In the genomic region with DNA sequence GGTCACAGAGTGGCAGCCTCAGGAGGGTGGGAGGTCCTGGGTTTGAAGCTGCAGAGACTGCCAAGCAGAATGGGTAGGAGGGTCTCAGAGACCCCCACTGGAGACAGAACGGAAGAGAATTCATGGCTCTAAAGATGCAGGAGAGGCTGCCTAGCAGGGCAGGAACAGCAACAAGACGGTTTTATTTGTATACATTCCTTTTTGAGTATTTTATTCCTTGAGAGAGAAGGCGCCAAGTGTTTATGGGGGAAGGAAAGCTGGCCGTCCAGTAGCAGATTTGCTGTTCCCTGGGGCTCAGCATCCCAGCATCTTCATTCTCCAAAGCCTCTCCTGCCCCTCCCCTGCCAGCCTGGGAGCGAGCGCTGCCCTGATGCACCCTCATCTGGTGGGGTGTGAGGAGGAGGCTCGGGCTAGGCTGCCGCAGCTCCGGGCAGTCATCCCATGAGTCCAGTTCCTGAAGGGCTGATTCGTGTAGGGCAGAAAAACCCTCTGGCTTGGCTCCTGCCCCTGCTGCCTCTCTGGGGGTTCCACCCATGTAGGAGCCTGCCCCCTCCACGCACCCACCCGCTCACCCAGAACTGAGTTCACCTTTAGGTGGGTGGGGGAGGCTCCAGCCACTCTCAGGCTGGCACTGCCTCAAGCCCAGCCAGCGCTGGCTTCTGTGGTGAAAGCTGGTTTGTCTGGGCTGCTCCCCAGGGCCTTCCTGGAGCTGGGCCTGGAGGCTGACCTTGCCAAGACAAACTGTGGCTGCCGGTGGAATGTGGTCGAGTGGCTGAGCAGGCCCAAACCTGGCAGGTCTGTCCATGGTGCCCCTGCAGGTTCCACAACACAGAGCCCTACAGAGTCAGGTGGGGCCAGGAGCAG, we compare ENCODE assay signal across 13 cellular contexts. TPM values are rescaled to one million over a fixed set of nuclear protein-coding genes. Genes with fewer than 3 reads are reported as not detected.
DNase-seq lines count a peak whose midpoint lies in the region; FAIRE-seq and TF ChIP-seq lines count a peak whose summit lies in the region.
"Had no signal": no experiment of that assay in that cellular context is flagged by ENCODE, and none has a peak within 500 bp of the region (broad histone marks: within the 10 kb centered on the region; RNA-seq: fewer than 3 reads in every experiment).

No MANE protein-coding gene starts in this region.

- TF ChIP-seq CTCF in MCF 10A (IDR thresholded peaks at IDR 0.05; ENCODE audit: unreplicated experiment) (no peak), keratinocyte (optimal IDR thresholded peaks at IDR 0.05 in 1 of 3, IDR thresholded peaks at IDR 0.05 in 1 of 3, conservative IDR thresholded peaks at IDR 0.05 in 1 of 3; ENCODE audit: extremely low read depth in 1 of 3, insufficient read depth in 2 of 3, low read length in 3 of 3) (no peak)

- no peak overlapping the region for H2AFZ ChIP-seq in keratinocyte (ENCODE audit: control insufficient read depth, low read length)

- H3K27ac Mint-ChIP-seq in MCF 10A (ENCODE audit: low read depth, unreplicated experiment) = no peak overlapping the region
- H3K27ac Mint-ChIP-seq: activated CD4-positive, alpha-beta T cell treated with anti-CD3 and anti-CD28 coated beads, Interleukin-2, amount 10 ng/mL, durations not matched to agents 24 days and 14 days; activated naive CD8-positive, alpha-beta T cell treated with anti-CD3 and anti-CD28 coated beads, Interleukin-2, amount 50 U/mL, for 24 hours had no signal

- dilution Hi-C loops in keratinocyte (cut with MboI; ENCODE audit: extremely low pct_ligation_motif_present, low sequenced_read_pairs) = no loop called here

- H3K9ac ChIP-seq in keratinocyte (ENCODE audit: control insufficient read depth, extremely low read depth, insufficient read depth, low read length) = no peak overlapping the region

- peaks cover 8% of the 10 kb centered on the region for H3K4me1 ChIP-seq in keratinocyte (ENCODE audit: control insufficient read depth, extremely low read depth, insufficient read depth, low read length)

- peaks cover 37% of the 10 kb centered on the region for H3K27me3 Mint-ChIP-seq in MCF 10A (ENCODE audit: insufficient read depth, unreplicated experiment)

- H3K4me3 Mint-ChIP-seq in MCF 10A (ENCODE audit: unreplicated experiment) = no peak overlapping the region
- H3K4me3 Mint-ChIP-seq: activated CD4-positive, alpha-beta T cell treated with anti-CD3 and anti-CD28 coated beads, Interleukin-2, amount 10 ng/mL, durations not matched to agents 24 days and 14 days; activated naive CD8-positive, alpha-beta T cell treated with anti-CD3 and anti-CD28 coated beads, Interleukin-2, amount 50 U/mL, for 24 hours had no signal

- intact Hi-C loops in MCF 10A (cut with micrococcal nuclease) = no loop called here

- CTCF ChIA-PET in MCF 10A (lab: Yijun Ruan, JAX) = interaction anchor here (0.9 to 1.1 kb wide), 2 partner anchors 15 to 561 kb away, joined by 3 to 6 read pairs; no protein-coding TSS in a partner anchor

- H3K27me3 ChIP-seq in keratinocyte (ENCODE audit: control insufficient read depth, extremely low read depth, insufficient read depth, low read length) = peaks cover 42% of the 10 kb centered on the region

- no peaks in the 10 kb centered on the region for H3K36me3 ChIP-seq in keratinocyte (ENCODE audit: control insufficient read depth in 2 of 2, extremely low read depth in 1 of 2, insufficient read depth in 2 of 2, low read length in 2 of 2)
- H3K36me3 ChIP-seq: tibial nerve had no signal

- H3K36me3 Mint-ChIP-seq in MCF 10A (ENCODE audit: insufficient read depth, unreplicated experiment) = no peaks in the 10 kb centered on the region

- H3K4me1 Mint-ChIP-seq in MCF 10A (ENCODE audit: insufficient read depth, unreplicated experiment) = peaks cover 15% of the 10 kb centered on the region
- H3K4me1 Mint-ChIP-seq: activated naive CD8-positive, alpha-beta T cell treated with anti-CD3 and anti-CD28 coated beads, Interleukin-2, amount 50 U/mL, for 24 hours had no signal

- H3K9me1 ChIP-seq in keratinocyte (ENCODE audit: control insufficient read depth, extremely low read depth, insufficient read depth, low read length) = no peaks in the 10 kb centered on the region

- H3K79me2 ChIP-seq in keratinocyte (ENCODE audit: control insufficient read depth, insufficient read depth, low read length) = no peaks in the 10 kb centered on the region

- POLR2A ChIA-PET in MCF 10A (lab: Yijun Ruan, JAX) = interaction anchor here (0.7 kb wide), 1 partner anchor 72 kb away, joined by 5 read pairs; no protein-coding TSS in a partner anchor

- no peaks in the 10 kb centered on the region for H3K9me3 ChIP-seq in keratinocyte (ENCODE audit: control insufficient read depth, low read depth, low read length)
- H3K9me3 ChIP-seq: tibial nerve had no signal

- H4K20me1 ChIP-seq in keratinocyte (ENCODE audit: control insufficient read depth, extremely low read depth, insufficient read depth, low read length) = peaks cover 6% of the 10 kb centered on the region

- H3K4me2 ChIP-seq in keratinocyte (ENCODE audit: control insufficient read depth, extremely low read depth, insufficient read depth, low read depth, low read length) = peak overlapping the region; percentile 19

- no peak overlapping the region for H3K27ac ChIP-seq in keratinocyte (ENCODE audit: control insufficient read depth, insufficient read depth, low read length)
- H3K27ac ChIP-seq: tibial nerve had no signal

- H3K4me3 ChIP-seq in keratinocyte (ENCODE audit: control insufficient read depth in 2 of 3, extremely low read depth in 1 of 3, insufficient read depth in 2 of 3, low read depth in 1 of 3, low read length in 3 of 3) = no peak overlapping the region
- H3K4me3 ChIP-seq: tibial nerve had no signal

- no TSS peak for BruUV-seq in MCF 10A (replicated peaks; lab: Mats Ljungman, UMichigan)

- no peaks in the 10 kb centered on the region for H3K9me3 Mint-ChIP-seq in MCF 10A (ENCODE audit: unreplicated experiment)
- H3K9me3 Mint-ChIP-seq: activated CD4-positive, alpha-beta T cell treated with anti-CD3 and anti-CD28 coated beads, Interleukin-2, amount 10 ng/mL, durations not matched to agents 24 days and 14 days; activated naive CD8-positive, alpha-beta T cell treated with anti-CD3 and anti-CD28 coated beads, Interleukin-2, amount 50 U/mL, for 24 hours had no signal

- no peak for FAIRE-seq in keratinocyte (lab: Jason Lieb, UNC)

- peak; percentile 41 for DNase-seq in activated CD8-positive, alpha-beta memory T cell treated with anti-CD3 and anti-CD28 coated beads, Interleukin-2, amount 50 U/mL, for 48 hours
- DNase-seq in activated CD8-positive, alpha-beta memory T cell treated with anti-CD3 and anti-CD28 coated beads, Interleukin-2, amount 50 U/mL, for 4 hours = no peak
- DNase-seq in MCF 10A (ENCODE audit: unreplicated experiment) (peak; percentile 75), keratinocyte (ENCODE audit: low read depth, low spot score) (no peak), middle frontal gyrus (ENCODE audit: extremely low spot score, low spot score) (no peak), SIG-M5 treated with dmso at 0.1 percent for 504 hours (lab: John Stamatoyannopoulos, UW; ENCODE audit: unreplicated experiment) (no peak), NCI-H748 treated with DMSO at 0.1 percent for 48 hours (lab: John Stamatoyannopoulos, UW) (no peak)
- DNase-seq in activated CD4-positive, alpha-beta T cell treated with anti-CD3 and anti-CD28 coated beads, Interleukin-2, amount 50 U/mL, for 48 hours = no peak
- DNase-seq: activated CD4-positive, alpha-beta T cell treated with anti-CD3 and anti-CD28 coated beads, Interleukin-2, amount 10 ng/mL, durations not matched to agents 24 days and 14 days; activated naive CD8-positive, alpha-beta T cell treated with anti-CD3 and anti-CD28 coated beads, Interleukin-2, amount 50 U/mL, for 24 hours; stimulated activated CD4-positive, alpha-beta T cell treated with anti-CD3 and anti-CD28 coated beads, Interleukin-1b, Interleukin-23, amount 100 ng/mL, for 48 hours had no signal

RNA-seq across cellular contexts. Expression of gene CPXM1, which starts 32.4 kb away (rescaled TPM):
- not detected in 2 replicates for total RNA-seq in MCF 10A (2022)
- polyA plus RNA-seq in keratinocyte = not detected in 3 replicates
- not detected for polyA plus RNA-seq in keratinocyte (2011; ENCODE audit: low read depth)
- not detected in 2 replicates for polyA plus RNA-seq in keratinocyte (2011; cell fraction: cytosol; rRNA removed)
- not detected in 2 replicates for polyA plus RNA-seq in keratinocyte (2011; cell fraction: nucleus; rRNA removed)
- not detected in 2 replicates for polyA plus RNA-seq in keratinocyte (2012; ENCODE audit: low replicate concordance)
- not detected in 3 replicates for polyA minus RNA-seq in keratinocyte
- polyA minus RNA-seq in keratinocyte (2011; cell fraction: cytosol; rRNA and poly(A)+ RNA removed) = not detected
- polyA minus RNA-seq in keratinocyte (2011; cell fraction: nucleus; rRNA and poly(A)+ RNA removed) = not detected in 2 replicates

RNA-seq across cellular contexts. Expression of gene C20orf141, which starts 46.8 kb away (rescaled TPM):
- not detected in 2 replicates for total RNA-seq in MCF 10A (2022)
- polyA plus RNA-seq in keratinocyte = not detected in 3 replicates
- not detected for polyA plus RNA-seq in keratinocyte (2011; ENCODE audit: low read depth)
- polyA plus RNA-seq in keratinocyte (2011; cell fraction: cytosol; rRNA removed) = not detected in 2 replicates
- not detected in 2 replicates for polyA plus RNA-seq in keratinocyte (2011; cell fraction: nucleus; rRNA removed)
- not detected in 2 replicates for polyA plus RNA-seq in keratinocyte (2012; ENCODE audit: low replicate concordance)
- polyA minus RNA-seq in keratinocyte = not detected in 3 replicates
- polyA minus RNA-seq in keratinocyte (2011; cell fraction: cytosol; rRNA and poly(A)+ RNA removed) = not detected
- polyA minus RNA-seq in keratinocyte (2011; cell fraction: nucleus; rRNA and poly(A)+ RNA removed) = not detected in 2 replicates
- total RNA-seq: activated CD4-positive, alpha-beta T cell treated with anti-CD3 and anti-CD28 coated beads, Interleukin-2, amount 10 ng/mL, durations not matched to agents 24 days and 14 days; fibroblast of villous mesenchyme; tibial nerve had no signal

RNA-seq across cellular contexts. Expression of gene TMEM239, which starts 48.2 kb away (rescaled TPM):
- not detected in 2 replicates for total RNA-seq in MCF 10A (2022)
- polyA plus RNA-seq in keratinocyte = not detected in 3 replicates
- polyA plus RNA-seq in keratinocyte (2011; ENCODE audit: low read depth) = not detected
- not detected in 2 replicates for polyA plus RNA-seq in keratinocyte (2011; cell fraction: cytosol; rRNA removed)
- not detected in 2 replicates for polyA plus RNA-seq in keratinocyte (2011; cell fraction: nucleus; rRNA removed)
- polyA plus RNA-seq in keratinocyte (2012; ENCODE audit: low replicate concordance) = not detected in 2 replicates
- polyA minus RNA-seq in keratinocyte = not detected in 3 replicates
- not detected for polyA minus RNA-seq in keratinocyte (2011; cell fraction: cytosol; rRNA and poly(A)+ RNA removed)
- not detected in 2 replicates for polyA minus RNA-seq in keratinocyte (2011; cell fraction: nucleus; rRNA and poly(A)+ RNA removed)
- total RNA-seq: activated CD4-positive, alpha-beta T cell treated with anti-CD3 and anti-CD28 coated beads, Interleukin-2, amount 10 ng/mL, durations not matched to agents 24 days and 14 days; tibial nerve had no signal

Comparison
In these comparisons a context has a peak if more than half of its experiments do, and no peak if none do; other contexts are left out.
1. DNase-seq: peak in activated CD8-positive, alpha-beta memory T cell treated with anti-CD3 and anti-CD28 coated beads, Interleukin-2, amount 50 U/mL, for 48 hours (single experiment) and MCF 10A (single experiment); none in activated CD8-positive, alpha-beta memory T cell treated with anti-CD3 and anti-CD28 coated beads, Interleukin-2, amount 50 U/mL, for 4 hours (single experiment), keratinocyte (single experiment), activated CD4-positive, alpha-beta T cell treated with anti-CD3 and anti-CD28 coated beads, Interleukin-2, amount 50 U/mL, for 48 hours (0 of 2), middle frontal gyrus (single experiment), SIG-M5 treated with dmso at 0.1 percent for 504 hours (single experiment) and NCI-H748 treated with DMSO at 0.1 percent for 48 hours (single experiment).